ENCODE assay signal across 1 cellular context in the genomic region with DNA sequence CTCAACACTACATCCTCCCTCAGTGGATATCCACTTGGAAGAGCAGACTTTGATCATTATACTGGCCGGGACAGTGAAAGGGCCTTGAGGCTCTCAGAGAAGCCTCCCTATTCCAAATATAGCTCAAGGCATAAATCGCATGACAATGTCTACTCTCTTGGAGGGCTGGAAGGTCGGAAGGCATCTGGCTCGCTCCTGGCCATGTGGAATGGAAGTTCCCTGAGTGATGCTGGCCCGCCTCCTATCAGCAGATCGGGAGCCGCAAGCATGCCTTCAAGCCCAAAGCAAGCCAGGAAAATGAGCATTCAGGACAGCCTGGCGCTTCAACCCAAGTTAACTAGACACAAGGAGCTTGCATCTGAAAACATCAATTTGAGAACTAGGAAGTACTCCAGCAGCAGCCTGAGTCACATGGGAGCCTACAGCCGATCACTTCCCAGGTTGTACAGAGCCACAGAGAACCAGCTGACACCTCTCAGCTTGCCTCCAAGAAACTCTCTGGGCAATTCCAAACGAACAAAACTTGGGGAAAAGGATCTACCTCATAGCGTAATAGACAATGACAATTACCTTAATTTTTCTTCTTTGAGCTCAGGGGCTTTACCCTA.
TF ChIP-seq lines count a peak whose summit lies in the region.

No MANE protein-coding gene starts in this region.

TF ChIP-seq in IMR-90, 13 proteins besides CTCF, POLR2A, EP300 and RAD21:
- TF ChIP-seq, protein P1, sequence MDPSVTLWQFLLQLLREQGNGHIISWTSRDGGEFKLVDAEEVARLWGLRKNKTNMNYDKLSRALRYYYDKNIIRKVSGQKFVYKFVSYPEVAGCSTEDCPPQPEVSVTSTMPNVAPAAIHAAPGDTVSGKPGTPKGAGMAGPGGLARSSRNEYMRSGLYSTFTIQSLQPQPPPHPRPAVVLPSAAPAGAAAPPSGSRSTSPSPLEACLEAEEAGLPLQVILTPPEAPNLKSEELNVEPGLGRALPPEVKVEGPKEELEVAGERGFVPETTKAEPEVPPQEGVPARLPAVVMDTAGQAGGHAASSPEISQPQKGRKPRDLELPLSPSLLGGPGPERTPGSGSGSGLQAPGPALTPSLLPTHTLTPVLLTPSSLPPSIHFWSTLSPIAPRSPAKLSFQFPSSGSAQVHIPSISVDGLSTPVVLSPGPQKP (IDR thresholded peaks at IDR 0.05; ENCODE audit: borderline replicate concordance, low read depth, low read length) = no peak
- TF ChIP-seq RFX5 (IDR thresholded peaks at IDR 0.05; ENCODE audit: low read depth, low read length) (no peak), FOS (IDR thresholded peaks at IDR 0.05; ENCODE audit: low read depth, low read length) (no peak), MXI1 (IDR thresholded peaks at IDR 0.05; ENCODE audit: borderline replicate concordance, low read depth, low read length) (no peak), BHLHE40 (IDR thresholded peaks at IDR 0.05; ENCODE audit: low read depth, low read length) (no peak), RCOR1 (IDR thresholded peaks at IDR 0.05; ENCODE audit: insufficient replicate concordance, low read length) (no peak)
- TF ChIP-seq, protein P2, sequence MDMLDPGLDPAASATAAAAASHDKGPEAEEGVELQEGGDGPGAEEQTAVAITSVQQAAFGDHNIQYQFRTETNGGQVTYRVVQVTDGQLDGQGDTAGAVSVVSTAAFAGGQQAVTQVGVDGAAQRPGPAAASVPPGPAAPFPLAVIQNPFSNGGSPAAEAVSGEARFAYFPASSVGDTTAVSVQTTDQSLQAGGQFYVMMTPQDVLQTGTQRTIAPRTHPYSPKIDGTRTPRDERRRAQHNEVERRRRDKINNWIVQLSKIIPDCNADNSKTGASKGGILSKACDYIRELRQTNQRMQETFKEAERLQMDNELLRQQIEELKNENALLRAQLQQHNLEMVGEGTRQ (IDR thresholded peaks at IDR 0.05; ENCODE audit: low read depth, low read length) = no peak
